ENCODE assay signal across 2 cellular contexts in the genomic region with DNA sequence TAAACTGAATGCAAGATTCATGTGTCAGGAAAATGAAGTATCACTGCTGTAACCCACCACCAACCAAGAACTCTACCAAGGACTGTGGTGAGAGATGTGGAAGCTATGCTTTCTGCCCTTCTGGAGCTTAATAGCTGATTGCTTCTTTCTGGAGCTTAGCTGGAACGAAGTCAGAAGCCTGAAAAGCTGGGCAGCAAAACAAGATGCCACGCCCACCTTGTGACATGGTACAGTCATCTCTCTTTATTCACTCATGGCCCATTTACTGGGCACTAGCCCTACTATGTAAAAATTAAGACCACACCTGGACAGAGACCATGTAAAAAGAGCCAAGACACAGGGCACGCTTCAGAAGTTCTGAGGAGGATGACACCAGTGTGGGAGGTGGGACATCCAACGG.
TF ChIP-seq lines count a peak whose summit lies in the region.

No MANE protein-coding gene starts in this region.

TF ChIP-seq in SK-N-SH, 30 proteins besides CTCF, POLR2A, EP300 and RAD21:
- no peak for TF ChIP-seq GABPA (IDR thresholded peaks at IDR 0.05; ENCODE audit: low read depth)
- TF ChIP-seq, protein P1, sequence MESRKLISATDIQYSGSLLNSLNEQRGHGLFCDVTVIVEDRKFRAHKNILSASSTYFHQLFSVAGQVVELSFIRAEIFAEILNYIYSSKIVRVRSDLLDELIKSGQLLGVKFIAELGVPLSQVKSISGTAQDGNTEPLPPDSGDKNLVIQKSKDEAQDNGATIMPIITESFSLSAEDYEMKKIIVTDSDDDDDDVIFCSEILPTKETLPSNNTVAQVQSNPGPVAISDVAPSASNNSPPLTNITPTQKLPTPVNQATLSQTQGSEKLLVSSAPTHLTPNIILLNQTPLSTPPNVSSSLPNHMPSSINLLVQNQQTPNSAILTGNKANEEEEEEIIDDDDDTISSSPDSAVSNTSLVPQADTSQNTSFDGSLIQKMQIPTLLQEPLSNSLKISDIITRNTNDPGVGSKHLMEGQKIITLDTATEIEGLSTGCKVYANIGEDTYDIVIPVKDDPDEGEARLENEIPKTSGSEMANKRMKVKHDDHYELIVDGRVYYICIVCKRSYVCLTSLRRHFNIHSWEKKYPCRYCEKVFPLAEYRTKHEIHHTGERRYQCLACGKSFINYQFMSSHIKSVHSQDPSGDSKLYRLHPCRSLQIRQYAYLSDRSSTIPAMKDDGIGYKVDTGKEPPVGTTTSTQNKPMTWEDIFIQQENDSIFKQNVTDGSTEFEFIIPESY (IDR thresholded peaks at IDR 0.05; ENCODE audit: borderline replicate concordance, low read depth): no peak
- TF ChIP-seq, protein P2, sequence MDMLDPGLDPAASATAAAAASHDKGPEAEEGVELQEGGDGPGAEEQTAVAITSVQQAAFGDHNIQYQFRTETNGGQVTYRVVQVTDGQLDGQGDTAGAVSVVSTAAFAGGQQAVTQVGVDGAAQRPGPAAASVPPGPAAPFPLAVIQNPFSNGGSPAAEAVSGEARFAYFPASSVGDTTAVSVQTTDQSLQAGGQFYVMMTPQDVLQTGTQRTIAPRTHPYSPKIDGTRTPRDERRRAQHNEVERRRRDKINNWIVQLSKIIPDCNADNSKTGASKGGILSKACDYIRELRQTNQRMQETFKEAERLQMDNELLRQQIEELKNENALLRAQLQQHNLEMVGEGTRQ (IDR thresholded peaks at IDR 0.05; ENCODE audit: borderline replicate concordance, low read depth, low read length): no peak
- TF ChIP-seq TAF1 (IDR thresholded peaks at IDR 0.05; ENCODE audit: borderline replicate concordance, low read depth, low read length): no peak

TF ChIP-seq in SK-N-SH treated with all-trans-retinoic acid at 6 μM for 48 hours, 23 proteins besides CTCF, POLR2A, EP300 and RAD21:
- TF ChIP-seq ZFP3 (CRISPR knock-in tag; IDR thresholded peaks at IDR 0.05) (no peak), CREB5 (CRISPR knock-in tag; IDR thresholded peaks at IDR 0.05; ENCODE audit: low read depth) (no peak), ESRRG (CRISPR knock-in tag; IDR thresholded peaks at IDR 0.05) (no peak), BACH2 (CRISPR knock-in tag; IDR thresholded peaks at IDR 0.05; ENCODE audit: borderline replicate concordance) (no peak), OSR1 (CRISPR knock-in tag; IDR thresholded peaks at IDR 0.05) (no peak), ZC3H10 (CRISPR knock-in tag; IDR thresholded peaks at IDR 0.05) (no peak)
- TF ChIP-seq, protein P3, sequence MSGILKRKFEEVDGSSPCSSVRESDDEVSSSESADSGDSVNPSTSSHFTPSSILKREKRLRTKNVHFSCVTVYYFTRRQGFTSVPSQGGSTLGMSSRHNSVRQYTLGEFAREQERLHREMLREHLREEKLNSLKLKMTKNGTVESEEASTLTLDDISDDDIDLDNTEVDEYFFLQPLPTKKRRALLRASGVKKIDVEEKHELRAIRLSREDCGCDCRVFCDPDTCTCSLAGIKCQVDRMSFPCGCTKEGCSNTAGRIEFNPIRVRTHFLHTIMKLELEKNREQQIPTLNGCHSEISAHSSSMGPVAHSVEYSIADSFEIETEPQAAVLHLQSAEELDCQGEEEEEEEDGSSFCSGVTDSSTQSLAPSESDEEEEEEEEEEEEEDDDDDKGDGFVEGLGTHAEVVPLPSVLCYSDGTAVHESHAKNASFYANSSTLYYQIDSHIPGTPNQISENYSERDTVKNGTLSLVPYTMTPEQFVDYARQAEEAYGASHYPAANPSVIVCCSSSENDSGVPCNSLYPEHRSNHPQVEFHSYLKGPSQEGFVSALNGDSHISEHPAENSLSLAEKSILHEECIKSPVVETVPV (CRISPR knock-in tag; IDR thresholded peaks at IDR 0.05): no peak
